11 cellular contexts compared by ENCODE assay signal in the genomic region with DNA sequence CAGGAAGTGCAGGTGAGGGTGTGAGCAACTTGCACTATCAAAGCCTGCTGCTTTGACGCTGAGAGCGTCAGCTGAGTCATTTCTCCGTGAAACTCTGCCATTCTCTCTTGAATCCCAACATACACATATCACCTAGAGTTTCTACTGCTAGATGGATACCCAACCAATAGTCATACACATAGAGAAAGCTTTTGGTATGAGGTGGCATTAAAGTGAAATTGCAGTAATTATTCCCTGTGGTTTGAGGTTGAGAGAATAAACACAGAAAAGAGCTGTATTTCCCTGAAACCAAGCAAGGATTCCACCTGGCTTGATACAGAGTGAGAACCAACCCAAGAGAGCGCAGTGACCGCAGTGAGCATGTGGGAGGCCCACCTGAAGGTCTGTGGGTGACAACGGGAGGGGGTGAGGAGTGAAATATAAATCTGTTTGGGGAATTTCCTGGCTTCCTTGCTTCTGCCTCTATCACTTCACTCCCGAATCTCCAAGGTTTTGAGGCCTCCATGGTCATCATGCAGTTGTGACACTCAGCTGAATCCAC. TPM values are rescaled to one million over a fixed set of nuclear protein-coding genes. Genes with fewer than 3 reads are reported as not detected.
A peak's percentile ranks its signal among the peaks of the same experiment; 100 is the strongest.
DNase-seq lines count a peak whose midpoint lies in the region; ATAC-seq and TF ChIP-seq lines count a peak whose summit lies in the region.
"Had no signal": no experiment of that assay in that cellular context is flagged by ENCODE, and none has a peak within 500 bp of the region (broad histone marks: within the 10 kb centered on the region; RNA-seq: fewer than 3 reads in every experiment).

No MANE protein-coding gene starts in this region.

- intact Hi-C loops in sigmoid colon (cut with DNase I) (no loop called here), transverse colon (cut with DNase I; ENCODE audit: low total_unique reads) (no loop called here), mammary epithelial cell (cut with micrococcal nuclease) (no loop called here)

- H3K36me3 ChIP-seq in sigmoid colon = no peaks in the 10 kb centered on the region
- H3K36me3 ChIP-seq in transverse colon = peaks cover 0 to 1% (median 0%) of the 10 kb centered on the region in 4 donors
- no peaks in the 10 kb centered on the region for H3K36me3 ChIP-seq in mammary epithelial cell (ENCODE audit: insufficient read depth, low read length)
- H3K36me3 ChIP-seq: left ventricle myocardium inferior had no signal

- peak; percentile 73 for DNase-seq in GM12865 (ENCODE audit: low read depth)
- DNase-seq in sigmoid colon = no peak
- DNase-seq in transverse colon = no peak
- no peak for DNase-seq in mammary epithelial cell
- DNase-seq: CD8-positive, alpha-beta memory T cell; left ventricle myocardium inferior; NCI-H1436 treated with DMSO at 0.1 percent for 48 hours had no signal

- in situ Hi-C loops in transverse colon (cut with MboI; ENCODE audit: low pct_ligation_motif_present in 1 of 4, low pct_unique_long_range_greater_than_20kb in 1 of 4, low sequenced_read_pairs in 3 of 4) = loop anchor here in 2 of 4 donors (25.0 kb wide), 2 partner anchors 831 to 856 kb away; no protein-coding TSS in a partner anchor
- in situ Hi-C loops in mammary epithelial cell (cut with MboI; ENCODE audit: low sequenced_read_pairs in 2 of 2) = loop anchor here (25.0 kb wide), 2 partner anchors 856 to 1056 kb away; no protein-coding TSS in a partner anchor

- H2AFZ ChIP-seq in mammary epithelial cell (ENCODE audit: low read depth, low read length) = no peak overlapping the region

- H4K20me1 ChIP-seq in mammary epithelial cell (ENCODE audit: insufficient read depth, low read length) = no peaks in the 10 kb centered on the region

- no peaks in the 10 kb centered on the region for H3K79me2 ChIP-seq in mammary epithelial cell (ENCODE audit: insufficient read depth, low read length)

- no peak overlapping the region for H3K4me3 ChIP-seq in GM12865 (ENCODE audit: low read depth, low read length)
- H3K4me3 ChIP-seq in sigmoid colon = no peak overlapping the region
- no peak overlapping the region for H3K4me3 ChIP-seq in transverse colon
- H3K4me3 ChIP-seq in mammary epithelial cell (replicated peaks in 1 of 3; ENCODE audit: insufficient read depth in 1 of 3, low read depth in 2 of 3, low read length in 3 of 3) = no peak overlapping the region
- H3K4me3 ChIP-seq: left ventricle myocardium inferior had no signal

- TF ChIP-seq EP300 in sigmoid colon (IDR thresholded peaks at IDR 0.05) (no peak), transverse colon (IDR thresholded peaks at IDR 0.05; ENCODE audit: low read depth) (no peak)

- dilution Hi-C loops in mammary epithelial cell (cut with HindIII; ENCODE audit: low sequenced_read_pairs) = no loop called here

- no peaks in the 10 kb centered on the region for H3K4me1 ChIP-seq in sigmoid colon
- no peaks in the 10 kb centered on the region for H3K4me1 ChIP-seq in transverse colon
- H3K4me1 ChIP-seq in mammary epithelial cell (ENCODE audit: insufficient read depth, low read length) = no peaks in the 10 kb centered on the region
- H3K4me1 ChIP-seq: left ventricle myocardium inferior had no signal

- no peaks in the 10 kb centered on the region for H3K9me3 ChIP-seq in sigmoid colon
- H3K9me3 ChIP-seq in transverse colon = no peaks in the 10 kb centered on the region
- H3K9me3 ChIP-seq in mammary epithelial cell (replicated peaks; ENCODE audit: insufficient read depth, low read length) = no peaks in the 10 kb centered on the region

- H3K4me2 ChIP-seq in mammary epithelial cell (ENCODE audit: insufficient read depth, low read depth, low read length) = no peak overlapping the region

- H3K27me3 ChIP-seq in sigmoid colon (no peaks in the 10 kb centered on the region), transverse colon (no peaks in the 10 kb centered on the region), mammary epithelial cell (ENCODE audit: insufficient read depth, low read length) (no peaks in the 10 kb centered on the region)

- no TSS peak for BruUV-seq in mammary epithelial cell (replicated peaks; lab: Mats Ljungman, UMichigan)

- TF ChIP-seq CTCF in GM12865 (IDR thresholded peaks at IDR 0.05; ENCODE audit: insufficient read depth, low read depth, low read length, missing control alignments) (no peak), sigmoid colon (IDR thresholded peaks at IDR 0.05) (no peak), transverse colon (IDR thresholded peaks at IDR 0.05) (no peak), mammary epithelial cell (conservative IDR thresholded peaks at IDR 0.05 in 1 of 2, IDR thresholded peaks at IDR 0.05 in 1 of 2; ENCODE audit: extremely low read depth in 1 of 2, insufficient read depth in 1 of 2, low read depth in 1 of 2, low read length in 2 of 2) (no peak)

- peak; percentile 92 for ATAC-seq in GM19035 (IDR thresholded peaks at IDR 0.05; ENCODE audit: unreplicated experiment)
- ATAC-seq in HG02678 (IDR thresholded peaks at IDR 0.05; ENCODE audit: unreplicated experiment) = peak; percentile 92
- peak; percentile 92 for ATAC-seq in HG03571 (IDR thresholded peaks at IDR 0.05; ENCODE audit: unreplicated experiment)
- ATAC-seq in esophagus mucosa = no peak

- CTCF ChIA-PET in mammary epithelial cell (lab: Charles Lee; ENCODE audit: low non-redundant PET) = no interaction called here

- no peak overlapping the region for H3K9ac ChIP-seq in mammary epithelial cell (ENCODE audit: insufficient read depth, low read length)

- TF ChIP-seq POLR2A in sigmoid colon (IDR thresholded peaks at IDR 0.05) (no peak), transverse colon (IDR thresholded peaks at IDR 0.05) (no peak)

- H3K27ac ChIP-seq in sigmoid colon (no peak overlapping the region), transverse colon (no peak overlapping the region), mammary epithelial cell (ENCODE audit: insufficient read depth, low read depth, low read length) (no peak overlapping the region)
- H3K27ac ChIP-seq: left ventricle myocardium inferior had no signal

- WGBS in sigmoid colon, 2 donors = 75 to 79% methylated on average over 7 of the region's 7 CpGs
- 70 to 80% methylated on average over 6 to 7 of the region's 7 CpGs for WGBS in transverse colon (ENCODE audit: low coverage in 1 of 2), 2 donors
- WGBS in mammary epithelial cell (ENCODE audit: low coverage, missing lambda C conversion rate) = 69% methylated on average over 7 of the region's 7 CpGs

RNA-seq across cellular contexts. Expression of gene TMEM18, which starts 28.8 kb away (rescaled TPM):
- 10 to 100 TPM; 14.4 to 26.8 (median 21.9) TPM for total RNA-seq in sigmoid colon
- polyA plus RNA-seq in sigmoid colon = 10 to 100 TPM; 10.6 to 23.4 (median 22.7) TPM
- 18.0 TPM for total RNA-seq in esophagus mucosa
- total RNA-seq in transverse colon = 10 to 100 TPM; 11.0 to 31.0 (median 14.5) TPM
- 10 to 100 TPM in 1 of 2 donors, 1 to 10 TPM in 1; 9.2 to 19.5 TPM for total RNA-seq in mammary epithelial cell
- polyA plus RNA-seq in mammary epithelial cell = 28.0 TPM
- 5.4 TPM for polyA minus RNA-seq in mammary epithelial cell
